ENCODE assay signal across 1 cellular context in genomic region chr1:223123238-223123976, GRCh38.
TF ChIP-seq lines count a peak whose summit lies in the region.

No MANE protein-coding gene starts in this region.

TF ChIP-seq in H1, 55 proteins besides CTCF, POLR2A, EP300 and RAD21:
- 0 out of 2 replicates have a peak, but pooled peaks have one; percentile 6 for TF ChIP-seq MAX (IDR thresholded peaks at IDR 0.05)
- no peak for TF ChIP-seq BACH1 (IDR thresholded peaks at IDR 0.05; ENCODE audit: low read length)
- TF ChIP-seq E2F6 (IDR thresholded peaks at IDR 0.05): 0 out of 2 replicates have a peak, but pooled peaks have one; percentile 19
